ENCODE assay signal across 9 cellular contexts in genomic region chr16:80369559-80369958, GRCh38.
A peak's percentile ranks its signal among the peaks of the same experiment; 100 is the strongest.
DNase-seq lines count a peak whose midpoint lies in the region; ATAC-seq, FAIRE-seq and TF ChIP-seq lines count a peak whose summit lies in the region.
"Had no signal": no experiment of that assay in that cellular context is flagged by ENCODE, and none has a peak within 500 bp of the region (broad histone marks: within the 10 kb centered on the region; RNA-seq: fewer than 3 reads in every experiment).

No MANE protein-coding gene starts in this region.

- H3K9me3 ChIP-seq in body of pancreas, result no peaks in the 10 kb centered on the region
- H3K9me3 ChIP-seq in thoracic aorta, result no peaks in the 10 kb centered on the region

- H3K4me3 Mint-ChIP-seq in activated CD8-positive, alpha-beta T cell treated with anti-CD3 and anti-CD28 coated beads, Interleukin-2, amount 10 ng/mL, durations not matched to agents 7 days and 5 days, result no peak overlapping the region
- H3K4me3 Mint-ChIP-seq: central memory CD8-positive, alpha-beta T cell had no signal

- intact Hi-C loops in body of pancreas (cut with DNase I), result no loop called here

- FAIRE-seq in HTR-8/SVneo (lab: Jason Lieb, UNC), result no peak

- ATAC-seq in body of pancreas (peak; percentile 52), thoracic aorta (ENCODE audit: insufficient number of reproducible peaks, low FRiP score, low read depth) (no peak), HG03196 (IDR thresholded peaks at IDR 0.05; ENCODE audit: unreplicated experiment) (no peak), GM21447 (IDR thresholded peaks at IDR 0.05; ENCODE audit: unreplicated experiment) (no peak)
- ATAC-seq in activated CD8-positive, alpha-beta T cell treated with anti-CD3 and anti-CD28 coated beads, Interleukin-2, amount 10 ng/mL, durations not matched to agents 7 days and 5 days, result no peak

- no peak overlapping the region for H3K27ac Mint-ChIP-seq in activated CD8-positive, alpha-beta T cell treated with anti-CD3 and anti-CD28 coated beads, Interleukin-2, amount 10 ng/mL, durations not matched to agents 7 days and 5 days

- H3K27ac ChIP-seq in body of pancreas, result no peak overlapping the region
- no peak overlapping the region for H3K27ac ChIP-seq in thoracic aorta

- DNase-seq in AG09319 (ENCODE audit: extremely low read depth, low read depth) (peak; percentile 31), HTR-8/SVneo (ENCODE audit: insufficient read length, low spot score) (peak; percentile 39), body of pancreas (peak; percentile 16 to 42 (median 38)), iPS-NIHi7 (ENCODE audit: extremely low spot score) (peak; percentile 74), thoracic aorta (ENCODE audit: low spot score) (no peak)
- no peak for DNase-seq in activated CD8-positive, alpha-beta T cell treated with anti-CD3 and anti-CD28 coated beads, Interleukin-2, amount 10 ng/mL, durations not matched to agents 7 days and 5 days

- peak; percentile 89 for TF ChIP-seq CTCF in AG09319 (IDR thresholded peaks at IDR 0.05; ENCODE audit: low read depth, low read length)
- TF ChIP-seq CTCF in body of pancreas (IDR thresholded peaks at IDR 0.05), result peak in 5 of 7 experiments; percentile 12 to 49 (median 46)
- peak; percentile 53 for TF ChIP-seq CTCF in thoracic aorta (IDR thresholded peaks at IDR 0.05)

- H3K27me3 Mint-ChIP-seq in activated CD8-positive, alpha-beta T cell treated with anti-CD3 and anti-CD28 coated beads, Interleukin-2, amount 10 ng/mL, durations not matched to agents 7 days and 5 days (ENCODE audit: low read depth), result no peaks in the 10 kb centered on the region

- H3K4me3 ChIP-seq in body of pancreas, result no peak overlapping the region
- H3K4me3 ChIP-seq in thoracic aorta, result no peak overlapping the region

- POLR2A ChIA-PET in activated CD8-positive, alpha-beta T cell treated with anti-CD3 and anti-CD28 coated beads, Interleukin-2, amount 10 ng/mL, durations not matched to agents 7 days and 5 days (lab: Charles Lee), result no interaction called here

- H3K4me1 ChIP-seq in body of pancreas (no peaks in the 10 kb centered on the region), thoracic aorta (ENCODE audit: control insufficient read depth in 1 of 2, low read depth in 2 of 2) (no peaks in the 10 kb centered on the region)

- H3K9me3 Mint-ChIP-seq in activated CD8-positive, alpha-beta T cell treated with anti-CD3 and anti-CD28 coated beads, Interleukin-2, amount 10 ng/mL, durations not matched to agents 7 days and 5 days (ENCODE audit: insufficient read depth), result no peaks in the 10 kb centered on the region

- no peaks in the 10 kb centered on the region for H3K36me3 ChIP-seq in body of pancreas (replicated peaks in 1 of 2; ENCODE audit: insufficient read depth in 1 of 2, low read depth in 2 of 2)
- H3K36me3 ChIP-seq in thoracic aorta, result no peaks in the 10 kb centered on the region

- H3K27me3 ChIP-seq in body of pancreas (no peaks in the 10 kb centered on the region), thoracic aorta (replicated peaks; ENCODE audit: insufficient read depth) (no peaks in the 10 kb centered on the region)

- CTCF ChIA-PET in activated CD8-positive, alpha-beta T cell treated with anti-CD3 and anti-CD28 coated beads, Interleukin-2, amount 10 ng/mL, durations not matched to agents 7 days and 5 days (lab: Charles Lee), result no interaction called here

- H3K36me3 Mint-ChIP-seq in activated CD8-positive, alpha-beta T cell treated with anti-CD3 and anti-CD28 coated beads, Interleukin-2, amount 10 ng/mL, durations not matched to agents 7 days and 5 days (ENCODE audit: low read depth), result no peaks in the 10 kb centered on the region

- 40 to 53% methylated on average over 6 of the region's 6 CpGs for WGBS in body of pancreas, 2 donors

- no peak for TF ChIP-seq POLR2A in body of pancreas (IDR thresholded peaks at IDR 0.05)

- no peaks in the 10 kb centered on the region for H3K4me1 Mint-ChIP-seq in activated CD8-positive, alpha-beta T cell treated with anti-CD3 and anti-CD28 coated beads, Interleukin-2, amount 10 ng/mL, durations not matched to agents 7 days and 5 days (ENCODE audit: low read depth)
- H3K4me1 Mint-ChIP-seq: central memory CD8-positive, alpha-beta T cell had no signal

Comparison
In these comparisons a context has a peak if more than half of its experiments do, and no peak if none do; other contexts are left out.
1. DNase-seq: peak in AG09319 (single experiment), HTR-8/SVneo (single experiment), body of pancreas (4 of 4) and iPS-NIHi7 (single experiment); none in thoracic aorta (single experiment) and activated CD8-positive, alpha-beta T cell treated with anti-CD3 and anti-CD28 coated beads, Interleukin-2, amount 10 ng/mL, durations not matched to agents 7 days and 5 days (single experiment).
2. Peak in every context shown above with its lines, with median percentiles within 50 percentile points of each other: CTCF ChIP-seq.